2 cellular contexts compared by ENCODE assay signal in the genomic region with DNA sequence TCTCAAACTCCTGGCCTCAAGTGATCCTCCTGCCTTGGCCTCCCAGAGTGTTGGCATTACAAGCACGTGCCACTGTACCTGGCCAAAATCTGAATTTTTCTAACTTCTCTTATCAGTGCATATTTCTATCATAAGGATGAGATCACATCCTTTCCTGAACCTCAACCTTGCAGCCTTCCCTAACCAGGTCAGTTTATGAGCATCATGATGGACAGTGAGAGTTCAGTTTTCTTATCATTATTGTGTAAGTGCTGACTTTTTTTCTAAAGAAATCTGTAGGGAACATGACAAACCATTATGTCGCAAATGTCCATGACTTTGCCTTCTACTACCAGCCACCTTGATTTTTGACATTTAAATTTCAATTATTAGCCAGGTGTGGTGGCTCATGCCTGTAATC.
TF ChIP-seq lines count a peak whose summit lies in the region.

No MANE protein-coding gene starts in this region.

TF ChIP-seq in IMR-90, 13 proteins besides CTCF, POLR2A, EP300 and RAD21:
- no peak for TF ChIP-seq CHD1 (IDR thresholded peaks at IDR 0.05; ENCODE audit: low read depth, low read length)
TF ChIP-seq in IMR-90: peak in this region for 0.

TF ChIP-seq in WTC11, 78 proteins besides CTCF, POLR2A, EP300 and RAD21:
- TF ChIP-seq, protein P1, sequence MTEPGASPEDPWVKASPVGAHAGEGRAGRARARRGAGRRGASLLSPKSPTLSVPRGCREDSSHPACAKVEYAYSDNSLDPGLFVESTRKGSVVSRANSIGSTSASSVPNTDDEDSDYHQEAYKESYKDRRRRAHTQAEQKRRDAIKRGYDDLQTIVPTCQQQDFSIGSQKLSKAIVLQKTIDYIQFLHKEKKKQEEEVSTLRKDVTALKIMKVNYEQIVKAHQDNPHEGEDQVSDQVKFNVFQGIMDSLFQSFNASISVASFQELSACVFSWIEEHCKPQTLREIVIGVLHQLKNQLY (CRISPR knock-in tag; IDR thresholded peaks at IDR 0.05): no peak
- TF ChIP-seq, protein P2, sequence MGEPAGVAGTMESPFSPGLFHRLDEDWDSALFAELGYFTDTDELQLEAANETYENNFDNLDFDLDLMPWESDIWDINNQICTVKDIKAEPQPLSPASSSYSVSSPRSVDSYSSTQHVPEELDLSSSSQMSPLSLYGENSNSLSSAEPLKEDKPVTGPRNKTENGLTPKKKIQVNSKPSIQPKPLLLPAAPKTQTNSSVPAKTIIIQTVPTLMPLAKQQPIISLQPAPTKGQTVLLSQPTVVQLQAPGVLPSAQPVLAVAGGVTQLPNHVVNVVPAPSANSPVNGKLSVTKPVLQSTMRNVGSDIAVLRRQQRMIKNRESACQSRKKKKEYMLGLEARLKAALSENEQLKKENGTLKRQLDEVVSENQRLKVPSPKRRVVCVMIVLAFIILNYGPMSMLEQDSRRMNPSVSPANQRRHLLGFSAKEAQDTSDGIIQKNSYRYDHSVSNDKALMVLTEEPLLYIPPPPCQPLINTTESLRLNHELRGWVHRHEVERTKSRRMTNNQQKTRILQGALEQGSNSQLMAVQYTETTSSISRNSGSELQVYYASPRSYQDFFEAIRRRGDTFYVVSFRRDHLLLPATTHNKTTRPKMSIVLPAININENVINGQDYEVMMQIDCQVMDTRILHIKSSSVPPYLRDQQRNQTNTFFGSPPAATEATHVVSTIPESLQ (CRISPR knock-in tag; IDR thresholded peaks at IDR 0.05): no peak
- TF ChIP-seq GABPB1 (CRISPR knock-in tag; IDR thresholded peaks at IDR 0.05): no peak
- TF ChIP-seq NFATC4 (CRISPR knock-in tag; IDR thresholded peaks at IDR 0.05): no peak
- no peak for TF ChIP-seq ZNF263 (CRISPR knock-in tag; IDR thresholded peaks at IDR 0.05; ENCODE audit: low read depth)
- TF ChIP-seq SOX15 (CRISPR knock-in tag; IDR thresholded peaks at IDR 0.05): no peak
- no peak for TF ChIP-seq IRF1 (CRISPR knock-in tag; IDR thresholded peaks at IDR 0.05)
- TF ChIP-seq, protein P3, sequence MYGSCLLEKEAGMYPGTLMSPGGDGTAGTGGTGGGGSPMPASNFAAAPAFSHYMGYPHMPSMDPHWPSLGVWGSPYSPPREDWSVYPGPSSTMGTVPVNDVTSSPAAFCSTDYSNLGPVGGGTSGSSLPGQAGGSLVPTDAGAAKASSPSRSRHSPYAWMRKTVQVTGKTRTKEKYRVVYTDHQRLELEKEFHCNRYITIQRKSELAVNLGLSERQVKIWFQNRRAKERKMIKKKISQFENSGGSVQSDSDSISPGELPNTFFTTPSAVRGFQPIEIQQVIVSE (CRISPR knock-in tag; IDR thresholded peaks at IDR 0.05; ENCODE audit: borderline replicate concordance): no peak
- TF ChIP-seq JAZF1 (CRISPR knock-in tag; IDR thresholded peaks at IDR 0.05): no peak
- no peak for TF ChIP-seq ZBTB21 (CRISPR knock-in tag; IDR thresholded peaks at IDR 0.05; ENCODE audit: borderline replicate concordance)
- no peak for TF ChIP-seq NR2C2 (CRISPR knock-in tag; IDR thresholded peaks at IDR 0.05)
- no peak for TF ChIP-seq GTF2I (CRISPR knock-in tag; conservative IDR thresholded peaks at IDR 0.05)
